ENCODE assay signal across 1 cellular context in genomic region chr18:41370740-41371623, GRCh38.
TF ChIP-seq lines count a peak whose summit lies in the region.

No MANE protein-coding gene starts in this region.

TF ChIP-seq in H1, 55 proteins besides CTCF, POLR2A, EP300 and RAD21 (continued from another document):
- TF ChIP-seq TBP (IDR thresholded peaks at IDR 0.05; ENCODE audit: low read depth, low read length) (no peak), KDM4A (IDR thresholded peaks at IDR 0.05; ENCODE audit: low read depth, low read length, severe bottlenecking) (no peak), KDM5A (IDR thresholded peaks at IDR 0.05; ENCODE audit: low read length) (no peak), BRCA1 (IDR thresholded peaks at IDR 0.05; ENCODE audit: low read depth, low read length) (no peak), NRF1 (IDR thresholded peaks at IDR 0.05; ENCODE audit: low read depth, low read length) (no peak), CREB1 (IDR thresholded peaks at IDR 0.05) (no peak), SP2 (IDR thresholded peaks at IDR 0.05; ENCODE audit: low read length) (no peak), EZH2 (IDR thresholded peaks at IDR 0.05; ENCODE audit: low read depth, low read length, severe bottlenecking) (no peak), SAP30 (IDR thresholded peaks at IDR 0.05; ENCODE audit: insufficient read depth, insufficient replicate concordance, low read length) (no peak), SP4 (IDR thresholded peaks at IDR 0.05; ENCODE audit: low read length) (no peak)
